ENCODE assay signal across 8 cellular contexts in genomic region chr22:20022231-20023069, GRCh38. TPM values are rescaled to one million over a fixed set of nuclear protein-coding genes. Genes with fewer than 3 reads are reported as not detected.
DNase-seq lines count a peak whose midpoint lies in the region; ATAC-seq and TF ChIP-seq lines count a peak whose summit lies in the region.

No MANE protein-coding gene starts in this region.

- H3K4me1 ChIP-seq in left lung: peaks cover 12 to 27% of the 10 kb centered on the region in 2 donors

- peaks cover 9% of the 10 kb centered on the region for H3K36me3 Mint-ChIP-seq in activated CD4-positive, alpha-beta T cell treated with anti-CD3 and anti-CD28 coated beads, Interleukin-2, amount 10 ng/mL, durations not matched to agents 24 days and 14 days (ENCODE audit: low read depth)

- TF ChIP-seq CTCF in left lung (IDR thresholded peaks at IDR 0.05): no peak

- H3K27ac ChIP-seq in angular gyrus (ENCODE audit: low read depth, low read length) (peak overlapping the region; percentile 38), left lung (peak overlapping the region; percentile 80 to 87), temporal lobe (ENCODE audit: low read depth, low read length) (peak overlapping the region; percentile 40)

- H3K27me3 Mint-ChIP-seq in activated CD4-positive, alpha-beta T cell treated with anti-CD3 and anti-CD28 coated beads, Interleukin-2, amount 10 ng/mL, durations not matched to agents 24 days and 14 days: peaks cover 11% of the 10 kb centered on the region

- H3K4me3 ChIP-seq in left lung: peak overlapping the region; percentile 85 to 95

- H3K36me3 ChIP-seq in left lung: peaks cover 0 to 4% of the 10 kb centered on the region in 2 donors

- no peak for DNase-seq in activated CD4-positive, alpha-beta T cell treated with anti-CD3 and anti-CD28 coated beads, Interleukin-2, amount 10 ng/mL, durations not matched to agents 24 days and 14 days
- no peak for DNase-seq in activated CD4-positive, alpha-beta T cell treated with anti-CD3 and anti-CD28 coated beads, Interleukin-2, amount 50 U/mL, for 48 hours
- DNase-seq in left lung (peak in 1 of 2 donors; percentile 51), left lobe of liver (ENCODE audit: low spot score) (no peak), DMS114 treated with DMSO at 0.1 percent for 48 hours (lab: John Stamatoyannopoulos, UW; ENCODE audit: unreplicated experiment) (no peak)

- ATAC-seq in left lung (no peak), left lobe of liver (no peak), HG03045 (IDR thresholded peaks at IDR 0.05; ENCODE audit: unreplicated experiment) (no peak)

- H3K27ac Mint-ChIP-seq in activated CD4-positive, alpha-beta T cell treated with anti-CD3 and anti-CD28 coated beads, Interleukin-2, amount 10 ng/mL, durations not matched to agents 24 days and 14 days: peak overlapping the region; percentile 85

- H3K4me1 Mint-ChIP-seq in activated CD4-positive, alpha-beta T cell treated with anti-CD3 and anti-CD28 coated beads, Interleukin-2, amount 10 ng/mL, durations not matched to agents 24 days and 14 days: peaks cover 28% of the 10 kb centered on the region

- no peaks in the 10 kb centered on the region for H3K9me3 Mint-ChIP-seq in activated CD4-positive, alpha-beta T cell treated with anti-CD3 and anti-CD28 coated beads, Interleukin-2, amount 10 ng/mL, durations not matched to agents 24 days and 14 days

- no peaks in the 10 kb centered on the region for H3K9me3 ChIP-seq in left lung

- peaks cover 0 to 6% of the 10 kb centered on the region in 2 donors for H3K27me3 ChIP-seq in left lung

- H3K4me3 Mint-ChIP-seq in activated CD4-positive, alpha-beta T cell treated with anti-CD3 and anti-CD28 coated beads, Interleukin-2, amount 10 ng/mL, durations not matched to agents 24 days and 14 days: peak overlapping the region; percentile 94

- intact Hi-C loops in activated CD4-positive, alpha-beta T cell treated with anti-CD3 and anti-CD28 coated beads, Interleukin-2, amount 10 ng/mL, durations not matched to agents 24 days and 14 days (cut with micrococcal nuclease): loop anchor here (5.0 kb wide), 2 partner anchors 95 to 110 kb away; partner anchors contain the start of genes RANBP1, TRMT2A and ZDHHC8
- intact Hi-C loops in left lung (cut with DNase I): no loop called here

RNA-seq across cellular contexts. Expression of gene TANGO2, which starts 1.5 kb away (rescaled TPM):
- total RNA-seq in activated CD4-positive, alpha-beta T cell treated with anti-CD3 and anti-CD28 coated beads, Interleukin-2, amount 10 ng/mL, durations not matched to agents 24 days and 14 days: 27.1 and 31.5 TPM in 2 replicates
- total RNA-seq in left lung (10 to 100 TPM; 45.9 to 47.2 TPM), temporal lobe (8.1 TPM), left lobe of liver (12.5 TPM)

RNA-seq across cellular contexts. Expression of gene ARVCF, which starts 5.8 kb away (rescaled TPM):
- total RNA-seq in activated CD4-positive, alpha-beta T cell treated with anti-CD3 and anti-CD28 coated beads, Interleukin-2, amount 10 ng/mL, durations not matched to agents 24 days and 14 days: 2.6 and 4.1 TPM in 2 replicates
- total RNA-seq in left lung: 10 to 100 TPM; 18.2 to 22.4 TPM
- 48.9 TPM for total RNA-seq in temporal lobe
- 18.7 TPM for total RNA-seq in left lobe of liver

RNA-seq across cellular contexts. Expression of gene DGCR8, which starts 57.6 kb away (rescaled TPM):
- 73.2 and 74.2 TPM in 2 replicates for total RNA-seq in activated CD4-positive, alpha-beta T cell treated with anti-CD3 and anti-CD28 coated beads, Interleukin-2, amount 10 ng/mL, durations not matched to agents 24 days and 14 days
- total RNA-seq in left lung: 10 to 100 TPM; 28.9 to 34.9 TPM
- total RNA-seq in temporal lobe: 24.8 TPM
- 26.9 TPM for total RNA-seq in left lobe of liver
